ENCODE assay signal across 8 cellular contexts in genomic region chr14:106872619-106873446, GRCh38.
DNase-seq lines count a peak whose midpoint lies in the region; ATAC-seq, FAIRE-seq and TF ChIP-seq lines count a peak whose summit lies in the region.

No MANE protein-coding gene starts in this region.

- H3K9me3 Mint-ChIP-seq in activated T-cell treated with anti-CD3 and anti-CD28 coated beads, Interleukin-2, amount 50 U/mL, for 72 hours = no peaks in the 10 kb centered on the region
- H3K9me3 Mint-ChIP-seq in type B pancreatic cell = peaks cover 5% of the 10 kb centered on the region

- peak; percentile 98 for TF ChIP-seq POLR2A in Raji (IDR thresholded peaks at IDR 0.05; ENCODE audit: insufficient read depth, low read depth, low read length)

- H3K27ac Mint-ChIP-seq in activated T-cell treated with anti-CD3 and anti-CD28 coated beads, Interleukin-2, amount 50 U/mL, for 72 hours = no peak overlapping the region
- H3K27ac Mint-ChIP-seq in type B pancreatic cell = no peak overlapping the region

- ATAC-seq in activated T-cell treated with anti-CD3 and anti-CD28 coated beads, Interleukin-2, amount 50 U/mL, for 72 hours (replicated peaks in 1 of 2) = peak; percentile 76 to 88

- FAIRE-seq in GM18507 (lab: Jason Lieb, UNC) = peak; percentile 94

- peaks cover 24% of the 10 kb centered on the region for H3K4me1 Mint-ChIP-seq in activated T-cell treated with anti-CD3 and anti-CD28 coated beads, Interleukin-2, amount 50 U/mL, for 72 hours (ENCODE audit: low read depth)
- H3K4me1 Mint-ChIP-seq in type B pancreatic cell (ENCODE audit: unreplicated experiment) = no peaks in the 10 kb centered on the region

- peaks cover 40% of the 10 kb centered on the region for H3K27me3 Mint-ChIP-seq in activated T-cell treated with anti-CD3 and anti-CD28 coated beads, Interleukin-2, amount 50 U/mL, for 72 hours (ENCODE audit: low read depth)
- H3K27me3 Mint-ChIP-seq in type B pancreatic cell = no peaks in the 10 kb centered on the region

- DNase-seq in A172 (ENCODE audit: low spot score) = peak; percentile 45
- DNase-seq in GM18507 (ENCODE audit: extremely low spot score, insufficient read length, low read depth) = no peak
- DNase-seq in HUDEP-2 (lab: John Stamatoyannopoulos, UW; ENCODE audit: unreplicated experiment in 76 of 76) = peak in 58 of 76 experiments; percentile 8 to 82 (median 43)
- peak; percentile 81 to 89 for DNase-seq in activated T-cell treated with anti-CD3 and anti-CD28 coated beads, Interleukin-2, amount 50 U/mL, for 72 hours
- DNase-seq in iris pigment epithelial cell (ENCODE audit: low read depth) = peak; percentile 10
- peak; percentile 76 for DNase-seq in stimulated activated CD8-positive, alpha-beta memory T cell treated with anti-CD3 and anti-CD28 coated beads, Interleukin-4, amount 100 ng/mL, for 4 hours (ENCODE audit: low read depth in 2 of 2, low spot score in 1 of 2)
- no peak for DNase-seq in type B pancreatic cell (ENCODE audit: extremely low spot score, unreplicated experiment)

- H3K36me3 Mint-ChIP-seq in activated T-cell treated with anti-CD3 and anti-CD28 coated beads, Interleukin-2, amount 50 U/mL, for 72 hours (ENCODE audit: insufficient read depth in 2 of 2) = no peaks in the 10 kb centered on the region
- H3K36me3 Mint-ChIP-seq in type B pancreatic cell = no peaks in the 10 kb centered on the region

- H3K4me3 Mint-ChIP-seq in activated T-cell treated with anti-CD3 and anti-CD28 coated beads, Interleukin-2, amount 50 U/mL, for 72 hours = peak overlapping the region; percentile 69 to 74
- H3K4me3 Mint-ChIP-seq in type B pancreatic cell = no peak overlapping the region

- TF ChIP-seq CTCF in type B pancreatic cell (conservative IDR thresholded peaks at IDR 0.05) = no peak

Comparison
In these comparisons a context has a peak if more than half of its experiments do, and no peak if none do; other contexts are left out.
1. DNase-seq: peak in A172 (single experiment), HUDEP-2 (58 of 76), activated T-cell treated with anti-CD3 and anti-CD28 coated beads, Interleukin-2, amount 50 U/mL, for 72 hours (2 of 2), iris pigment epithelial cell (single experiment) and stimulated activated CD8-positive, alpha-beta memory T cell treated with anti-CD3 and anti-CD28 coated beads, Interleukin-4, amount 100 ng/mL, for 4 hours (2 of 2); none in GM18507 (single experiment) and type B pancreatic cell (single experiment).